20 cellular contexts compared by ENCODE assay signal in the genomic region with DNA sequence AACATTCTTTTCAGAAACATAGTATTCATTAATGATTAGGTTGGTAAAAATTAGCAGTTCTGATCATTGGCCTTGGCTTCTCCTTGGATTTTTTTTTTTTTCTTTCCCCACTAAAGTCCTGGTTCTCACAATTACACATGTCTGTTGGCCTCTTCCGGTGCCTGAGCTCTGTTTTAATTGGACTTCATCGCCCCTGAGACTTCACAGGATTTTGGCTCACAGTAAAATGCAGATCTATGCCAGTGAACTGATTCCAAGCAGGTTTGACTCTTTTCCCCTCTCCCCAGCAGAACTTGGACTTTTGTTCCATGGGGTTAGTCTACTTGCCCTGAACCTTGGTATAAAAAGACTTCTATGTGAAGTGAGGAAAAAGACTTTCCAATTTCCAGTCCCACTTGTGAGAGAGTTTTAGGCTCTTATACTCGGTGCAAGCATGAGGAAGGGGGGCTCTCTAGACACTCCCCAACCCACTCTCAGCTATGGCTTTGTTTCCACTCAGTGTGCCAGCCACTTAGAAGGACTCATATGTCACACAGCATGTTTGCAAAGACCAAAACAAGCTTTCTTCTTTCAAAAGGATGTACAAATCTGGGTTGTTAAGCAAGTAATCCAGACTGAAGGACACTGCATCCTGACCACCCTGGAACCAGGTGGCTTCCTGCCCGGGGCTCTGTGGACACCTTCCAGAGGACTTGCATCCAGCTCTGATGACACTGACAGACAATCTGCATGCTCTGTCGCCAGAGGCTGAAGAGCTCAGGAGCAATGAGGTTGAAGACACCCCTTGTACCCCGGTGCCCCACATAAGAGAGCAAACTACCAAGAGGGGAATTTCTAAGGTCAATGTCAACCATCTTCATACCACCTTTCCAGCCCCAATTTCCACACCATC.
A peak's percentile ranks its signal among the peaks of the same experiment; 100 is the strongest.
DNase-seq lines count a peak whose midpoint lies in the region; ATAC-seq and TF ChIP-seq lines count a peak whose summit lies in the region.
"Had no signal": no experiment of that assay in that cellular context is flagged by ENCODE, and none has a peak within 500 bp of the region (broad histone marks: within the 10 kb centered on the region; RNA-seq: fewer than 3 reads in every experiment).

No MANE protein-coding gene starts in this region.

- TF ChIP-seq CTCF in heart left ventricle (IDR thresholded peaks at IDR 0.05) (no peak), VCaP (conservative IDR thresholded peaks at IDR 0.05) (no peak), nephron (IDR thresholded peaks at IDR 0.05; ENCODE audit: unreplicated experiment in 3 of 3) (no peak)

- no peak for TF ChIP-seq POLR2A in heart left ventricle (IDR thresholded peaks at IDR 0.05)

- DNase-seq in heart left ventricle (no peak), cardiac septum (ENCODE audit: low spot score) (no peak), aorta (no peak), occipital lobe (lab: John Stamatoyannopoulos, UW) (no peak), HPDE6-E6E7 (ENCODE audit: extremely low spot score) (no peak)
- DNase-seq: H7, Kasumi-1, MG63, NCI-H1048, NCI-H1436 treated with DMSO at 0.1 percent for 48 hours, NCI-H2081, NCI-H2227 treated with DMSO at 0.1 percent for 48 hours, NCI-H524, NCI-H82 had no signal

- no peaks in the 10 kb centered on the region for H3K36me3 Mint-ChIP-seq in nephron (ENCODE audit: low read depth)
- H3K36me3 Mint-ChIP-seq: IgD-negative memory B cell had no signal

- ATAC-seq in heart left ventricle (peak in 3 of 4 donors; percentile 26 to 53 (median 45)), aorta (ENCODE audit: low FRiP score) (peak; percentile 49), HG03175 (IDR thresholded peaks at IDR 0.05; ENCODE audit: unreplicated experiment) (no peak)

- no peaks in the 10 kb centered on the region for H3K9me3 Mint-ChIP-seq in nephron
- H3K9me3 Mint-ChIP-seq: IgD-negative memory B cell had no signal

- no peaks in the 10 kb centered on the region for H3K27me3 ChIP-seq in heart left ventricle
- no peaks in the 10 kb centered on the region for H3K27me3 ChIP-seq in aorta (ENCODE audit: control insufficient read depth in 1 of 2, insufficient read depth in 2 of 2, low read length in 1 of 2)
- H3K27me3 ChIP-seq: MG63, SJSA1 had no signal

- H3K27ac ChIP-seq in heart left ventricle: no peak overlapping the region
- peak overlapping the region; percentile 69 for H3K27ac ChIP-seq in VCaP
- no peak overlapping the region for H3K27ac ChIP-seq in aorta (ENCODE audit: low read depth in 1 of 2, low read length in 2 of 2)
- H3K27ac ChIP-seq: SJSA1 had no signal

- 38 to 53% (median 45%) methylated on average over 5 to 6 of the region's 6 CpGs for WGBS in heart left ventricle, 4 donors
- 21 to 22% methylated on average over 6 of the region's 6 CpGs for WGBS in aorta, 2 donors

- H3K9me3 ChIP-seq in heart left ventricle (no peaks in the 10 kb centered on the region), aorta (ENCODE audit: control insufficient read depth, low read length) (peaks cover 1% of the 10 kb centered on the region)
- H3K9me3 ChIP-seq: MG63, SJSA1 had no signal

- H3K4me1 ChIP-seq in heart left ventricle (peaks cover 0 to 26% (median 9%) of the 10 kb centered on the region in 12 donors), aorta (ENCODE audit: control insufficient read depth in 1 of 2, insufficient read depth in 2 of 2, low read length in 2 of 2) (no peaks in the 10 kb centered on the region)
- H3K4me1 ChIP-seq: SJSA1 had no signal

- H3K36me3 ChIP-seq in heart left ventricle: no peaks in the 10 kb centered on the region
- H3K36me3 ChIP-seq in aorta (ENCODE audit: control insufficient read depth in 1 of 2, insufficient read depth in 2 of 2, low read length in 1 of 2): no peaks in the 10 kb centered on the region
- H3K36me3 ChIP-seq: MG63, SJSA1 had no signal

- peak overlapping the region in 1 of 3 experiments; percentile 1 for H3K4me3 Mint-ChIP-seq in nephron
- H3K4me3 Mint-ChIP-seq: B cell, IgD-negative memory B cell had no signal

- H3K4me3 ChIP-seq in heart left ventricle (no peak overlapping the region), aorta (ENCODE audit: low read length in 2 of 2) (no peak overlapping the region)
- H3K4me3 ChIP-seq: MG63, SJSA1 had no signal

- H3K4me1 Mint-ChIP-seq in nephron: peaks cover 28% of the 10 kb centered on the region

- intact Hi-C loops in heart left ventricle (cut with DNase I): no loop called here
- intact Hi-C loops in cardiac septum (cut with DNase I): no loop called here
- intact Hi-C loops in aorta (cut with DNase I): no loop called here

- H3K27me3 Mint-ChIP-seq in nephron (ENCODE audit: low read depth): no peaks in the 10 kb centered on the region

- peak overlapping the region; percentile 51 to 83 (median 55) for H3K27ac Mint-ChIP-seq in nephron
- H3K27ac Mint-ChIP-seq: B cell, IgD-negative memory B cell had no signal
